Comparison of ENCODE assay signal across 24 cellular contexts in genomic region chr20:50279988-50280850, GRCh38.
A peak's percentile ranks its signal among the peaks of the same experiment; 100 is the strongest.
DNase-seq lines count a peak whose midpoint lies in the region; ATAC-seq and TF ChIP-seq lines count a peak whose summit lies in the region.
"Had no signal": no experiment of that assay in that cellular context is flagged by ENCODE, and none has a peak within 500 bp of the region (broad histone marks: within the 10 kb centered on the region; RNA-seq: fewer than 3 reads in every experiment).

No MANE protein-coding gene starts in this region.

- no peak overlapping the region for H2BK5ac ChIP-seq in mesenchymal stem cell (ENCODE audit: low read depth, low read length, poor library complexity, severe bottlenecking)

- H3K4me1 ChIP-seq in HEK293 (ENCODE audit: control insufficient read depth, insufficient read depth, low read length) (peaks cover 7% of the 10 kb centered on the region), adipocyte (ENCODE audit: control insufficient read depth, insufficient read depth, low read length) (peaks cover 51% of the 10 kb centered on the region), mesenchymal stem cell (ENCODE audit: control insufficient read depth, insufficient read depth, low read depth, low read length) (peaks cover 24% of the 10 kb centered on the region), thyroid gland (peaks cover 60 to 70% of the 10 kb centered on the region in 2 donors)
- H3K4me1 ChIP-seq: HAP-1 had no signal

- peak overlapping the region in 1 of 2 experiments; percentile 14 for H3K4ac ChIP-seq in mesenchymal stem cell (ENCODE audit: low read depth in 1 of 2, low read length in 2 of 2)

- no peak overlapping the region for H2AFZ ChIP-seq in mesenchymal stem cell (ENCODE audit: low read depth, low read length)

- H3K18ac ChIP-seq in mesenchymal stem cell (ENCODE audit: low read depth in 1 of 2, low read length in 2 of 2) = peak overlapping the region; percentile 23 to 76

- H3K36me3 ChIP-seq in HEK293 (ENCODE audit: control insufficient read depth in 2 of 2, insufficient read depth in 1 of 2, low read length in 2 of 2) = no peaks in the 10 kb centered on the region
- H3K36me3 ChIP-seq in adipocyte (ENCODE audit: control insufficient read depth, insufficient read depth, low read length, severe bottlenecking) = no peaks in the 10 kb centered on the region
- H3K36me3 ChIP-seq in mesenchymal stem cell (ENCODE audit: control insufficient read depth in 1 of 2, insufficient read depth in 2 of 2, low read depth in 1 of 2, low read length in 2 of 2) = no peaks in the 10 kb centered on the region
- H3K36me3 ChIP-seq in thyroid gland = no peaks in the 10 kb centered on the region
- H3K36me3 ChIP-seq: HAP-1, thoracic aorta had no signal

- WGBS in mesenchymal stem cell = 92% methylated on average over 8 of the region's 8 CpGs
- WGBS in thyroid gland, 2 donors = 82% methylated on average over 7 to 8 of the region's 8 CpGs

- H3K27ac ChIP-seq in HEK293 (ENCODE audit: extremely low read depth, low read depth, low read length) (no peak overlapping the region), mesenchymal stem cell (ENCODE audit: low read length, poor library complexity, severe bottlenecking) (no peak overlapping the region), thyroid gland (peak overlapping the region; percentile 97 to 99 (median 98))

- TF ChIP-seq CTCF in HEK293 (tag by site-specific recombination; IDR thresholded peaks at IDR 0.05) (no peak), thyroid gland (IDR thresholded peaks at IDR 0.05) (no peak)

- no peak overlapping the region for H3K14ac ChIP-seq in mesenchymal stem cell (ENCODE audit: low read length in 2 of 2)

- ATAC-seq in HG03025 (IDR thresholded peaks at IDR 0.05; ENCODE audit: low FRiP score, unreplicated experiment) (no peak), GM19395 (IDR thresholded peaks at IDR 0.05; ENCODE audit: unreplicated experiment) (no peak)
- ATAC-seq: activated CD8-positive, alpha-beta T cell treated with anti-CD3 and anti-CD28 coated beads, Interleukin-2, amount 10 ng/mL, durations not matched to agents 7 days and 5 days; activated naive CD4-positive, alpha-beta T cell treated with anti-CD3 and anti-CD28 coated beads, Interleukin-2, amount 50 U/mL, for 72 hours had no signal

- no peak overlapping the region for H4K8ac ChIP-seq in mesenchymal stem cell (ENCODE audit: low read length)

- no peak overlapping the region for H3K23ac ChIP-seq in mesenchymal stem cell (ENCODE audit: low read length in 2 of 2)

- CTCF ChIA-PET in HEK293 (lab: Yijun Ruan, JAX) = interaction anchor here (1.0 kb wide), 1 partner anchor 36 kb away, joined by 3 read pairs; no protein-coding TSS in a partner anchor

- H2BK12ac ChIP-seq in mesenchymal stem cell (ENCODE audit: low read length in 2 of 2) = peak overlapping the region; percentile 89

- intact Hi-C loops in thyroid gland (cut with DNase I) = loop anchor here (5.0 kb wide), 1 partner anchor 83 kb away; no protein-coding TSS in a partner anchor

- no peaks in the 10 kb centered on the region for H3K9me3 ChIP-seq in HEK293 (ENCODE audit: control insufficient read depth, insufficient read depth, low read depth, low read length)
- H3K9me3 ChIP-seq in adipocyte (ENCODE audit: control insufficient read depth, low read length) = no peaks in the 10 kb centered on the region
- no peaks in the 10 kb centered on the region for H3K9me3 ChIP-seq in mesenchymal stem cell (ENCODE audit: control insufficient read depth, low read length)
- H3K9me3 ChIP-seq in thyroid gland = no peaks in the 10 kb centered on the region
- H3K9me3 ChIP-seq: Caco-2, HAP-1, SK-N-SH, thoracic aorta had no signal

- H3K4me2 ChIP-seq in mesenchymal stem cell (ENCODE audit: low read length, poor library complexity, severe bottlenecking) = no peak overlapping the region
- H3K4me2 ChIP-seq: SK-N-SH had no signal

- H3K9ac ChIP-seq in adipocyte (ENCODE audit: low read length) (peak overlapping the region; percentile 71), mesenchymal stem cell (ENCODE audit: low read length) (peak overlapping the region; percentile 32)
- H3K9ac ChIP-seq: SK-N-SH had no signal

- H4K91ac ChIP-seq in mesenchymal stem cell (ENCODE audit: low read length) = peak overlapping the region; percentile 23

- no peak overlapping the region for H3K4me3 ChIP-seq in HEK293 (ENCODE audit: low read depth, low read length)
- H3K4me3 ChIP-seq in adipocyte (ENCODE audit: low read length) = no peak overlapping the region
- H3K4me3 ChIP-seq in mesenchymal stem cell (ENCODE audit: insufficient read depth in 1 of 2, low read depth in 1 of 2, low read length in 2 of 2) = no peak overlapping the region
- no peak overlapping the region for H3K4me3 ChIP-seq in thyroid gland (replicated peaks in 1 of 3)
- H3K4me3 ChIP-seq: dorsolateral prefrontal cortex, HAP-1, lung, thoracic aorta had no signal

- peak overlapping the region; percentile 27 for H2BK120ac ChIP-seq in mesenchymal stem cell (ENCODE audit: low read depth, low read length)

- no peaks in the 10 kb centered on the region for H3K79me1 ChIP-seq in mesenchymal stem cell (replicated peaks; ENCODE audit: low read length, poor library complexity, severe bottlenecking)

- POLR2A ChIA-PET in HEK293 (lab: Yijun Ruan, JAX) = no interaction called here

- no peak for TF ChIP-seq POLR2A in thyroid gland (IDR thresholded peaks at IDR 0.05)

- peak overlapping the region; percentile 20 for H2AK5ac ChIP-seq in mesenchymal stem cell (ENCODE audit: low read length, severe bottlenecking)

- DNase-seq in adipocyte (ENCODE audit: low read depth) (no peak), mesenchymal stem cell (no peak), thyroid gland (no peak)
- DNase-seq in stimulated activated CD4-positive, alpha-beta T cell treated with anti-CD3 and anti-CD28 coated beads, Interleukin-2, amount 100 ng/mL, for 24 hours = no peak
- DNase-seq: activated CD4-positive, alpha-beta T cell treated with anti-CD3 and anti-CD28 coated beads for 1 hour; activated CD8-positive, alpha-beta T cell treated with anti-CD3 and anti-CD28 coated beads, Interleukin-2, amount 10 ng/mL, durations not matched to agents 7 days and 5 days; C1 segment of cervical spinal cord; Caco-2; DMS79 treated with DMSO at 0.1 percent for 48 hours; dorsolateral prefrontal cortex; GF-D8; glutamatergic neuron; NCI-H146; NCI-H510A; nephron progenitor cell; RPMI8226; SK-N-SH had no signal

- H3K27me3 ChIP-seq in adipocyte (replicated peaks; ENCODE audit: control insufficient read depth, insufficient read depth, low read length) (no peaks in the 10 kb centered on the region), mesenchymal stem cell (ENCODE audit: control insufficient read depth in 1 of 2, insufficient read depth in 1 of 2, low read length in 2 of 2) (no peaks in the 10 kb centered on the region), thyroid gland (no peaks in the 10 kb centered on the region)
- H3K27me3 ChIP-seq: dorsolateral prefrontal cortex had no signal

- peak overlapping the region; percentile 91 for H2BK15ac ChIP-seq in mesenchymal stem cell (ENCODE audit: low read depth, poor library complexity, severe bottlenecking)

TF ChIP-seq in HEK293, 187 proteins besides CTCF, POLR2A, EP300 and RAD21:
- TF ChIP-seq ZNF768 (tag by site-specific recombination; IDR thresholded peaks at IDR 0.05) (peak; percentile 39; the same call in 1 of the 2 replicates), ZNF292 (tag by site-specific recombination; IDR thresholded peaks at IDR 0.05; ENCODE audit: borderline replicate concordance, low read depth) (no peak), ZBTB48 (tag by site-specific recombination; IDR thresholded peaks at IDR 0.05) (no peak)

Comparison
In these comparisons a context has a peak if more than half of its experiments do, and no peak if none do; other contexts are left out.
1. H3K27ac ChIP-seq: peak in thyroid gland (3 of 3); none in HEK293 (single experiment) and mesenchymal stem cell (single experiment).